In the genomic region with DNA sequence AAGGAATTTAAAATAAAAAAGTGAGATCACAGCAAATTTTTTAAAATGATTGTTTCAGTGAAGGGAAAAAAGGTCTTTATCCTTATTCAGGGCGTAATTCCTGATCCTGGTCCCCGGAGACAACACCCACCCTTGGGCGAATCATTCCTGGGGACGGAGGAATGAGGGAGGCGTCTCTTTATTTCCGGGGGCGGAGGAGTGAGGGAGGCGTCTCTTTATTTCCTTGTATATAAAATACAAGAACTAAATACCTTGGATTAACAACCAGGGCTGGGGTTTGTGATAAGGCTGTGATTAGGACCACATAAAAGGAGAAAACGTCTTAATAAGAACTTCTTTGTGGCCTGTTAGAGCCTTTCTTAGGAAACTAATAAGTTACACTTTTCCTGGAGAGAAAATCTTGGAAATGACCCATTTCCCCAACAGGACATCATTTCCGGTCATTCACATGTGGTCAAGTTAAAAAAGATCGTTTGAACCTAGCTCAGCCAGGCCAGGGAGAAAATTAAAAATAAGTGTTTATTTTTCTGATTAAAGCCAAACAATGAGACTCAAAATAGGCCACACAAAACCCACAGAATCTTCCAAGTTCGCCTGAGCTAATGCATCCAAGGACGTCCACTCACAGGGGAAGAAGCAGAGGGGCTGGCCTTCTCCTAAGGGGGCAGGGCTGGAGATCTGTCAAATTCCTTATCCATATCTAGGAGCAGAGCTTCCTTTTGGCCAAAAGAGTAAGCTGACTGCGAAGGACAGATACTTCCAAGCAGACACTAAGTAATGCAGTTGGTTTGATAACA, we compare ENCODE assay signal across 10 cellular contexts.
DNase-seq lines count a peak whose midpoint lies in the region; ATAC-seq lines count a peak whose summit lies in the region.
"Had no signal": no experiment of that assay in that cellular context is flagged by ENCODE, and none has a peak within 500 bp of the region (broad histone marks: within the 10 kb centered on the region; RNA-seq: fewer than 3 reads in every experiment).

No MANE protein-coding gene starts in this region.

- H3K4me3 ChIP-seq in SJSA1 (no peak overlapping the region), esophagus (ENCODE audit: low read depth in 1 of 2, low read length in 2 of 2) (no peak overlapping the region), muscle layer of colon (ENCODE audit: low read depth in 1 of 2, low read length in 2 of 2) (no peak overlapping the region), aorta (ENCODE audit: low read length in 2 of 2) (no peak overlapping the region)

- no peak overlapping the region for H3K4me3 Mint-ChIP-seq in activated CD4-positive, alpha-beta T cell treated with anti-CD3 and anti-CD28 coated beads, Interleukin-2, amount 10 ng/mL, durations not matched to agents 24 days and 14 days
- H3K4me3 Mint-ChIP-seq: activated naive CD8-positive, alpha-beta T cell treated with anti-CD3 and anti-CD28 coated beads, Interleukin-2, amount 50 U/mL, for 24 hours; natural killer cell had no signal

- H3K36me3 Mint-ChIP-seq in activated CD4-positive, alpha-beta T cell treated with anti-CD3 and anti-CD28 coated beads, Interleukin-2, amount 10 ng/mL, durations not matched to agents 24 days and 14 days (ENCODE audit: low read depth) = no peaks in the 10 kb centered on the region
- H3K36me3 Mint-ChIP-seq: natural killer cell had no signal

- DNase-seq in SJSA1 (ENCODE audit: low read depth in 1 of 2, low spot score in 2 of 2) = peak; percentile 58 to 59
- DNase-seq in aorta = no peak
- DNase-seq in activated CD4-positive, alpha-beta T cell treated with anti-CD3 and anti-CD28 coated beads, Interleukin-2, amount 10 ng/mL, durations not matched to agents 24 days and 14 days = no peak
- no peak for DNase-seq in NCI-H1092 (lab: John Stamatoyannopoulos, UW)
- DNase-seq: NCI-H1048 had no signal

- peak overlapping the region; percentile 12 for H3K9ac ChIP-seq in muscle layer of colon (ENCODE audit: low read length)

- H3K27ac ChIP-seq in SJSA1 (peak overlapping the region; percentile 70), esophagus (ENCODE audit: low read depth in 2 of 2, low read length in 1 of 2) (peak overlapping the region; percentile 65 to 74), muscle layer of colon (ENCODE audit: low read depth, low read length) (peak overlapping the region; percentile 73), aorta (ENCODE audit: low read depth in 1 of 2, low read length in 2 of 2) (no peak overlapping the region)

- 34 to 36% methylated on average over 14 of the region's 14 CpGs for WGBS in esophagus, 2 donors
- WGBS in aorta, 2 donors = 26 to 32% methylated on average over 14 of the region's 14 CpGs

- peaks cover 1% of the 10 kb centered on the region for H3K27me3 Mint-ChIP-seq in activated CD4-positive, alpha-beta T cell treated with anti-CD3 and anti-CD28 coated beads, Interleukin-2, amount 10 ng/mL, durations not matched to agents 24 days and 14 days

- no peaks in the 10 kb centered on the region for H3K27me3 ChIP-seq in SJSA1 (replicated peaks)
- no peaks in the 10 kb centered on the region for H3K27me3 ChIP-seq in esophagus (ENCODE audit: control insufficient read depth in 1 of 2, insufficient read depth in 2 of 2, low read length in 2 of 2)
- H3K27me3 ChIP-seq in muscle layer of colon (ENCODE audit: control insufficient read depth in 1 of 2, insufficient read depth in 2 of 2, low read length in 2 of 2) = no peaks in the 10 kb centered on the region
- no peaks in the 10 kb centered on the region for H3K27me3 ChIP-seq in aorta (ENCODE audit: control insufficient read depth in 1 of 2, insufficient read depth in 2 of 2, low read length in 1 of 2)

- intact Hi-C loops in aorta (cut with DNase I) = loop anchor here in 1 of 2 donors (10.0 kb wide), 1 partner anchor 95 kb away; a partner anchor contains a TSS
- intact Hi-C loops in activated CD4-positive, alpha-beta T cell treated with anti-CD3 and anti-CD28 coated beads, Interleukin-2, amount 10 ng/mL, durations not matched to agents 24 days and 14 days (cut with micrococcal nuclease) = no loop called here

- H3K4me1 Mint-ChIP-seq in activated CD4-positive, alpha-beta T cell treated with anti-CD3 and anti-CD28 coated beads, Interleukin-2, amount 10 ng/mL, durations not matched to agents 24 days and 14 days = peaks cover 14% of the 10 kb centered on the region

- ATAC-seq in aorta (ENCODE audit: low FRiP score) (peak; percentile 56), GM18517 (IDR thresholded peaks at IDR 0.05; ENCODE audit: unreplicated experiment) (no peak)

- H3K4me1 ChIP-seq in SJSA1 (replicated peaks) = peaks cover 39% of the 10 kb centered on the region
- H3K4me1 ChIP-seq in esophagus (ENCODE audit: control insufficient read depth in 2 of 2, insufficient read depth in 2 of 2, low read length in 1 of 2) = peaks cover 0 to 4% of the 10 kb centered on the region in 2 donors
- H3K4me1 ChIP-seq in muscle layer of colon (ENCODE audit: insufficient read depth, low read length) = peaks cover 54% of the 10 kb centered on the region
- peaks cover 0 to 5% of the 10 kb centered on the region in 2 donors for H3K4me1 ChIP-seq in aorta (ENCODE audit: control insufficient read depth in 1 of 2, insufficient read depth in 2 of 2, low read length in 2 of 2)

- H3K9me3 ChIP-seq in SJSA1 (replicated peaks) = no peaks in the 10 kb centered on the region
- H3K9me3 ChIP-seq in esophagus (ENCODE audit: control insufficient read depth in 2 of 2, insufficient read depth in 1 of 2, low read depth in 1 of 2, low read length in 1 of 2) = no peaks in the 10 kb centered on the region
- no peaks in the 10 kb centered on the region for H3K9me3 ChIP-seq in muscle layer of colon (ENCODE audit: low read length)
- no peaks in the 10 kb centered on the region for H3K9me3 ChIP-seq in aorta (ENCODE audit: control insufficient read depth, low read length)

- no peaks in the 10 kb centered on the region for H3K9me3 Mint-ChIP-seq in activated CD4-positive, alpha-beta T cell treated with anti-CD3 and anti-CD28 coated beads, Interleukin-2, amount 10 ng/mL, durations not matched to agents 24 days and 14 days
- H3K9me3 Mint-ChIP-seq: activated naive CD8-positive, alpha-beta T cell treated with anti-CD3 and anti-CD28 coated beads, Interleukin-2, amount 50 U/mL, for 24 hours; natural killer cell had no signal

- H3K36me3 ChIP-seq in SJSA1 (no peaks in the 10 kb centered on the region), esophagus (ENCODE audit: control insufficient read depth in 2 of 2, insufficient read depth in 2 of 2, low read length in 1 of 2) (no peaks in the 10 kb centered on the region), muscle layer of colon (ENCODE audit: insufficient read depth, low read length) (no peaks in the 10 kb centered on the region), aorta (ENCODE audit: control insufficient read depth in 1 of 2, insufficient read depth in 2 of 2, low read length in 1 of 2) (no peaks in the 10 kb centered on the region)

- no peak overlapping the region for H3K27ac Mint-ChIP-seq in activated CD4-positive, alpha-beta T cell treated with anti-CD3 and anti-CD28 coated beads, Interleukin-2, amount 10 ng/mL, durations not matched to agents 24 days and 14 days
- H3K27ac Mint-ChIP-seq: activated naive CD8-positive, alpha-beta T cell treated with anti-CD3 and anti-CD28 coated beads, Interleukin-2, amount 50 U/mL, for 24 hours; natural killer cell had no signal

Comparison
In these comparisons a context has a peak if more than half of its experiments do, and no peak if none do; other contexts are left out.
1. DNase-seq: peak in SJSA1 (2 of 2); none in aorta (0 of 2), activated CD4-positive, alpha-beta T cell treated with anti-CD3 and anti-CD28 coated beads, Interleukin-2, amount 10 ng/mL, durations not matched to agents 24 days and 14 days (single experiment) and NCI-H1092 (single experiment).
2. H3K27ac ChIP-seq: peak in SJSA1 (single experiment), esophagus (2 of 2) and muscle layer of colon (single experiment); none in aorta (0 of 2).